In genomic region chr7:114341648-114342047, GRCh38 we compare ENCODE assay signal across 24 cellular contexts.
"Had no signal": no experiment of that assay in that cellular context is flagged by ENCODE, and none has a peak within 500 bp of the region (broad histone marks: within the 10 kb centered on the region; RNA-seq: fewer than 3 reads in every experiment).

No MANE protein-coding gene starts in this region.

- H3K4me3 Mint-ChIP-seq: IgD-negative memory B cell; T-cell; T-helper 1 cell treated with Interleukin-12 subunit alpha and Interleukin-12 subunit beta and Interleukin-4 antibody, amounts not matched to agents 30 μg/mL and 1 μg/mL, for 36 hours had no signal

- H3K27ac Mint-ChIP-seq: IgD-negative memory B cell; T-cell; T-helper 1 cell treated with Interleukin-12 subunit alpha and Interleukin-12 subunit beta and Interleukin-4 antibody, amounts not matched to agents 30 μg/mL and 1 μg/mL, for 36 hours had no signal

- H3K4me3 ChIP-seq: K562, MG63 had no signal

- H3K9ac ChIP-seq: KMS-11, SK-N-SH had no signal

- H3K9me2 ChIP-seq: SK-N-SH had no signal

- H3K36me3 Mint-ChIP-seq: IgD-negative memory B cell, T-cell had no signal

- H3K4me1 Mint-ChIP-seq: IgD-negative memory B cell, T-cell had no signal

- H3K9me3 Mint-ChIP-seq: IgD-negative memory B cell; T-cell; T-helper 1 cell treated with Interleukin-12 subunit alpha and Interleukin-12 subunit beta and Interleukin-4 antibody, amounts not matched to agents 30 μg/mL and 1 μg/mL, for 36 hours had no signal

- H3K27me3 ChIP-seq: MG63 had no signal

- H3K36me3 ChIP-seq: MG63 had no signal

- H3K4me2 ChIP-seq: KMS-11, SK-N-SH had no signal

- H3K9me3 ChIP-seq: MG63, SK-N-SH had no signal

- DNase-seq: Kasumi-1, MG63, NCI-H1092 treated with DMSO at 0.1 percent for 48 hours, NCI-H1436, NCI-H1694, NCI-H187 treated with DMSO at 0.1 percent for 48 hours, NCI-H2029 treated with DMSO at 0.1 percent for 48 hours, NCI-H2171 treated with DMSO at 0.1 percent for 48 hours, NCI-H345, NCI-H446 treated with DMSO at 0.1 percent for 48 hours, NCI-H510A treated with DMSO at 0.1 percent for 48 hours, NCI-H526, NCI-H774, SHP77, SK-N-SH, SW 1271, T-cell had no signal

- H3K27me3 Mint-ChIP-seq: IgD-negative memory B cell, T-cell had no signal

- H3K27ac ChIP-seq: KMS-11, RWPE1 had no signal

- ATAC-seq: HepG2, K562, Panc1, T-cell had no signal
